In genomic region chr11:64078294-64078693, GRCh38 we compare ENCODE assay signal across 16 cellular contexts.
DNase-seq lines count a peak whose midpoint lies in the region; ATAC-seq lines count a peak whose summit lies in the region.
"Had no signal": no experiment of that assay in that cellular context is flagged by ENCODE, and none has a peak within 500 bp of the region (broad histone marks: within the 10 kb centered on the region; RNA-seq: fewer than 3 reads in every experiment).

No MANE protein-coding gene starts in this region.

- DNase-seq in DMS153 (lab: John Stamatoyannopoulos, UW) (peak; percentile 33), DMS153 treated with DMSO at 0.1 percent for 48 hours (lab: John Stamatoyannopoulos, UW; ENCODE audit: unreplicated experiment) (no peak), NCI-H2029 treated with DMSO at 0.1 percent for 48 hours (lab: John Stamatoyannopoulos, UW) (peak; percentile 17), SHP77 treated with DMSO at 0.1 percent for 48 hours (lab: John Stamatoyannopoulos, UW) (peak; percentile 25), left kidney (ENCODE audit: low read depth, low spot score) (peak; percentile 75), SIG-M5 treated with dmso at 0.1 percent for 504 hours (lab: John Stamatoyannopoulos, UW; ENCODE audit: unreplicated experiment) (no peak), KG1 (lab: John Stamatoyannopoulos, UW) (no peak)
- DNase-seq: activated CD4-positive, CD25-positive, alpha-beta regulatory T cell treated with anti-CD3 and anti-CD28 coated beads, Interleukin-2, amount 50 U/mL, for 72 hours; activated gamma-delta T cell; DND-41; immature natural killer cell; MG63; naive thymus-derived CD4-positive, alpha-beta T cell; thyroid gland had no signal

- no peak for ATAC-seq in GM19452 (IDR thresholded peaks at IDR 0.05; ENCODE audit: unreplicated experiment)
- ATAC-seq: gastroesophageal sphincter; naive thymus-derived CD4-positive, alpha-beta T cell had no signal

Comparison
In these comparisons a context has a peak if more than half of its experiments do, and no peak if none do; other contexts are left out.
1. DNase-seq: peak in DMS153 (single experiment), NCI-H2029 treated with DMSO at 0.1 percent for 48 hours (single experiment), SHP77 treated with DMSO at 0.1 percent for 48 hours (single experiment) and left kidney (single experiment); none in DMS153 treated with DMSO at 0.1 percent for 48 hours (single experiment), SIG-M5 treated with dmso at 0.1 percent for 504 hours (single experiment) and KG1 (single experiment).